12 cellular contexts compared by ENCODE assay signal in genomic region chr11:10683429-10683828, GRCh38. TPM values are rescaled to one million over a fixed set of nuclear protein-coding genes. Genes with fewer than 3 reads are reported as not detected.
DNase-seq lines count a peak whose midpoint lies in the region; ATAC-seq and TF ChIP-seq lines count a peak whose summit lies in the region.
"Had no signal": no experiment of that assay in that cellular context is flagged by ENCODE, and none has a peak within 500 bp of the region (broad histone marks: within the 10 kb centered on the region; RNA-seq: fewer than 3 reads in every experiment).

No MANE protein-coding gene starts in this region.

- H3K14ac ChIP-seq in IMR-90 (replicated peaks; ENCODE audit: low read depth, low read length) (peak overlapping the region; percentile 20), mesenchymal stem cell (ENCODE audit: low read length in 2 of 2) (peak overlapping the region in 1 of 2 experiments; percentile 48)

- peaks cover 9% of the 10 kb centered on the region; the same call in 1 of the 2 replicates for H4K20me1 ChIP-seq in IMR-90 (ENCODE audit: insufficient read depth, low read length)

- peak overlapping the region in 1 of 2 experiments; percentile 2; a peak in 1 of 4 replicates for H4K8ac ChIP-seq in IMR-90 (ENCODE audit: low read depth in 2 of 2, low read length in 2 of 2)
- H4K8ac ChIP-seq in mesenchymal stem cell (ENCODE audit: low read length): no peak overlapping the region

- H3K23ac ChIP-seq in IMR-90 (ENCODE audit: low read depth, low read length) (peak overlapping the region; percentile 29; the same call in 1 of the 2 replicates), mesenchymal stem cell (ENCODE audit: low read length in 2 of 2) (no peak overlapping the region)

- H3K27me3 ChIP-seq in IMR-90 (ENCODE audit: control insufficient read depth, insufficient read depth, low read length): no peaks in the 10 kb centered on the region
- H3K27me3 ChIP-seq in esophagus muscularis mucosa: no peaks in the 10 kb centered on the region
- H3K27me3 ChIP-seq in mesenchymal stem cell (ENCODE audit: control insufficient read depth in 1 of 2, insufficient read depth in 1 of 2, low read length in 2 of 2): no peaks in the 10 kb centered on the region
- no peaks in the 10 kb centered on the region for H3K27me3 ChIP-seq in vagina
- H3K27me3 ChIP-seq in stomach: no peaks in the 10 kb centered on the region

- H2BK120ac ChIP-seq in IMR-90 (ENCODE audit: low read depth, low read length) (no peak overlapping the region), mesenchymal stem cell (ENCODE audit: low read depth, low read length) (no peak overlapping the region)

- H4K91ac ChIP-seq in IMR-90 (ENCODE audit: insufficient read depth, low read depth, low read length) (no peak overlapping the region), mesenchymal stem cell (ENCODE audit: low read length) (no peak overlapping the region)

- WGBS in IMR-90 (ENCODE audit: extremely low coverage in 2 of 2, insufficient read length in 1 of 2), 2 experiments: no CpG with 5 or more reads among the region's 1 CpG
- WGBS in esophagus muscularis mucosa: 59% methylated on average over 1 of the region's 1 CpG
- no CpG with 5 or more reads among the region's 1 CpG for WGBS in mesenchymal stem cell
- 56 to 68% (median 62%) methylated on average over 1 of the region's 1 CpG for WGBS in stomach, 5 donors

- dilution Hi-C loops in IMR-90 (cut with HindIII; ENCODE audit: low sequenced_read_pairs, unreplicated experiment): no loop called here

- no peak overlapping the region for H2AK9ac ChIP-seq in IMR-90 (replicated peaks; ENCODE audit: low read depth, low read length, poor library complexity)

- in situ Hi-C loops in IMR-90 (cut with MboI; ENCODE audit: low sequenced_read_pairs): no loop called here

- no TSS peak for BruUV-seq in IMR-90 (replicated peaks; lab: Mats Ljungman, UMichigan)

- H2BK20ac ChIP-seq in IMR-90 (ENCODE audit: low read depth, low read length): no peak overlapping the region

- no peak for ATAC-seq in IMR-90 (ENCODE audit: low read depth)

- H3K4ac ChIP-seq in IMR-90 (ENCODE audit: low read depth, low read length) (no peak overlapping the region; the same call in 1 of the 2 replicates), mesenchymal stem cell (ENCODE audit: low read depth in 1 of 2, low read length in 2 of 2) (no peak overlapping the region)

- TF ChIP-seq POLR2A in IMR-90 (IDR thresholded peaks at IDR 0.05; ENCODE audit: low read depth, low read length) (no peak), esophagus muscularis mucosa (IDR thresholded peaks at IDR 0.05; ENCODE audit: low read depth) (no peak), vagina (IDR thresholded peaks at IDR 0.05) (no peak), stomach (IDR thresholded peaks at IDR 0.05) (no peak)

- DNase-seq in IMR-90 (no peak), esophagus muscularis mucosa (ENCODE audit: extremely low spot score) (no peak), mesenchymal stem cell (no peak), vagina (ENCODE audit: extremely low spot score in 2 of 2) (no peak), mucosa of gallbladder (ENCODE audit: low spot score) (no peak), stomach (no peak), H4 (ENCODE audit: low spot score) (no peak)
- DNase-seq: C1 segment of cervical spinal cord; Calu3; CD4-positive, alpha-beta T cell; DMS79; EL had no signal

- peak overlapping the region; percentile 68; the same call in 1 of the 2 replicates for H4K5ac ChIP-seq in IMR-90 (ENCODE audit: low read depth, low read length)

- no peaks in the 10 kb centered on the region for H3K9me3 ChIP-seq in IMR-90 (ENCODE audit: control insufficient read depth, insufficient read depth, low read length)
- no peaks in the 10 kb centered on the region for H3K9me3 ChIP-seq in esophagus muscularis mucosa
- H3K9me3 ChIP-seq in mesenchymal stem cell (ENCODE audit: control insufficient read depth, low read length): no peaks in the 10 kb centered on the region
- no peaks in the 10 kb centered on the region for H3K9me3 ChIP-seq in vagina
- no peaks in the 10 kb centered on the region for H3K9me3 ChIP-seq in stomach

- H3K4me2 ChIP-seq in IMR-90 (ENCODE audit: low read depth, low read length): no peak overlapping the region
- no peak overlapping the region for H3K4me2 ChIP-seq in mesenchymal stem cell (ENCODE audit: low read length, poor library complexity, severe bottlenecking)

- CTCF ChIA-PET in IMR-90 (lab: Yijun Ruan, JAX): interaction anchor here (0.8 kb wide), 1 partner anchor 11 kb away, joined by 3 read pairs; no protein-coding TSS in a partner anchor

- H3K9me1 ChIP-seq in IMR-90 (ENCODE audit: insufficient read depth, low read length): peaks cover 32% of the 10 kb centered on the region

- POLR2A ChIA-PET in IMR-90 (lab: Charles Lee; ENCODE audit: unreplicated experiment): interaction anchor here (0.6 to 0.7 kb wide), 3 partner anchors 13 to 53 kb away, joined by 3 to 11 read pairs (median 4); no protein-coding TSS in a partner anchor

- H3K4me1 ChIP-seq in IMR-90 (ENCODE audit: control insufficient read depth, insufficient read depth, low read length): peaks cover 16% of the 10 kb centered on the region
- H3K4me1 ChIP-seq in esophagus muscularis mucosa: peaks cover 0 to 95% (median 79%) of the 10 kb centered on the region in 4 donors
- H3K4me1 ChIP-seq in mesenchymal stem cell (ENCODE audit: control insufficient read depth, insufficient read depth, low read depth, low read length): peaks cover 6% of the 10 kb centered on the region
- peaks cover 23% of the 10 kb centered on the region for H3K4me1 ChIP-seq in vagina
- peaks cover 0 to 22% (median 10%) of the 10 kb centered on the region in 4 donors for H3K4me1 ChIP-seq in stomach

- H2BK5ac ChIP-seq in IMR-90 (ENCODE audit: low read depth, low read length, poor library complexity, severe bottlenecking) (no peak overlapping the region), mesenchymal stem cell (ENCODE audit: low read depth, low read length, poor library complexity, severe bottlenecking) (no peak overlapping the region)

- H3K27ac ChIP-seq in IMR-90 (ENCODE audit: insufficient read depth, low read length): peak overlapping the region; percentile 1; the same call in 1 of the 2 replicates
- H3K27ac ChIP-seq in esophagus muscularis mucosa (replicated peaks in 1 of 4): peak overlapping the region; percentile 38 to 86 (median 74)
- H3K27ac ChIP-seq in mesenchymal stem cell (ENCODE audit: low read length, poor library complexity, severe bottlenecking): no peak overlapping the region
- H3K27ac ChIP-seq in vagina: peak overlapping the region; percentile 33
- H3K27ac ChIP-seq in stomach: peak overlapping the region in 1 of 5 donors; percentile 25

- H3K56ac ChIP-seq in IMR-90 (ENCODE audit: extremely low read depth, insufficient read depth, low read length): no peak overlapping the region

- H2BK15ac ChIP-seq in IMR-90 (ENCODE audit: low read depth, low read length): no peak overlapping the region
- H2BK15ac ChIP-seq in mesenchymal stem cell (ENCODE audit: low read depth, poor library complexity, severe bottlenecking): no peak overlapping the region

- H2BK12ac ChIP-seq in mesenchymal stem cell (ENCODE audit: low read length in 2 of 2): no peak overlapping the region

- no peak overlapping the region for H3K4me3 ChIP-seq in IMR-90 (ENCODE audit: insufficient read depth, low read depth, low read length)
- H3K4me3 ChIP-seq in esophagus muscularis mucosa: no peak overlapping the region
- no peak overlapping the region for H3K4me3 ChIP-seq in mesenchymal stem cell (ENCODE audit: insufficient read depth in 1 of 2, low read depth in 1 of 2, low read length in 2 of 2)
- no peak overlapping the region for H3K4me3 ChIP-seq in vagina
- H3K4me3 ChIP-seq in stomach: no peak overlapping the region

- TF ChIP-seq EP300 in esophagus muscularis mucosa (IDR thresholded peaks at IDR 0.05) (no peak), stomach (IDR thresholded peaks at IDR 0.05) (no peak)

- no peak overlapping the region for H2AFZ ChIP-seq in IMR-90 (replicated peaks; ENCODE audit: low read length, poor library complexity)
- no peak overlapping the region for H2AFZ ChIP-seq in mesenchymal stem cell (ENCODE audit: low read depth, low read length)

- H3K18ac ChIP-seq in IMR-90 (ENCODE audit: low read depth, low read length): no peak overlapping the region; the same call in 1 of the 2 replicates
- H3K18ac ChIP-seq in mesenchymal stem cell (ENCODE audit: low read depth in 1 of 2, low read length in 2 of 2): no peak overlapping the region

- intact Hi-C loops in IMR-90 (cut with micrococcal nuclease) (no loop called here), esophagus muscularis mucosa (cut with DNase I) (no loop called here), vagina (cut with DNase I) (no loop called here), stomach (cut with DNase I; ENCODE audit: low total_unique reads) (no loop called here)

- no peak overlapping the region for H3K9ac ChIP-seq in IMR-90 (ENCODE audit: low read depth, low read length)
- no peak overlapping the region for H3K9ac ChIP-seq in mesenchymal stem cell (ENCODE audit: low read length)

- H3K79me1 ChIP-seq in IMR-90 (ENCODE audit: low read depth in 1 of 2, low read length in 2 of 2) (peaks cover 37 to 79% of the 10 kb centered on the region in 2 experiments), mesenchymal stem cell (replicated peaks; ENCODE audit: low read length, poor library complexity, severe bottlenecking) (no peaks in the 10 kb centered on the region)

- H2AK5ac ChIP-seq in IMR-90 (ENCODE audit: low read depth, low read length) (no peak overlapping the region), mesenchymal stem cell (ENCODE audit: low read length, severe bottlenecking) (peak overlapping the region; percentile 74)

- H3K36me3 ChIP-seq in IMR-90 (ENCODE audit: control insufficient read depth, insufficient read depth, low read length) (peaks cover 44% of the 10 kb centered on the region), esophagus muscularis mucosa (peaks cover 0 to 27% (median 12%) of the 10 kb centered on the region in 4 donors), mesenchymal stem cell (ENCODE audit: control insufficient read depth in 1 of 2, insufficient read depth in 2 of 2, low read depth in 1 of 2, low read length in 2 of 2) (peaks cover 0 to 38% of the 10 kb centered on the region in 2 experiments), vagina (no peaks in the 10 kb centered on the region), stomach (peaks cover 0 to 13% (median 0%) of the 10 kb centered on the region in 4 donors)

- TF ChIP-seq CTCF in IMR-90 (conservative IDR thresholded peaks at IDR 0.05; ENCODE audit: low read depth, low read length) (no peak), esophagus muscularis mucosa (IDR thresholded peaks at IDR 0.05) (no peak), vagina (IDR thresholded peaks at IDR 0.05) (no peak), stomach (IDR thresholded peaks at IDR 0.05) (no peak)

- no peak for TF ChIP-seq RAD21 in IMR-90 (IDR thresholded peaks at IDR 0.05; ENCODE audit: low read length)

RNA-seq across cellular contexts. Expression of gene IRAG1, which starts 10.1 kb away (rescaled TPM):
- total RNA-seq in IMR-90 (2012; rRNA removed) (21.1 and 25.8 TPM in 2 replicates), esophagus muscularis mucosa (100 to 1,000 TPM; 205 to 338 (median 276) TPM), vagina (18.2 TPM), mucosa of gallbladder (112 TPM), stomach (10 to 100 TPM; 24.6 to 60.7 (median 40.3) TPM)
- polyA plus RNA-seq in IMR-90 (2012; rRNA removed) (17.6 and 19.4 TPM in 2 replicates), stomach (10 to 100 TPM; 12.7 to 17.2 (median 17.1) TPM)
- polyA plus RNA-seq in IMR-90 (2012; cell fraction: cytosol; rRNA removed): 8.5 and 8.6 TPM in 2 replicates
- 37.6 and 104 TPM in 2 replicates for polyA plus RNA-seq in IMR-90 (2012; cell fraction: nucleus; rRNA removed; ENCODE audit: low replicate concordance)
- polyA plus RNA-seq in mesenchymal stem cell (2013, experiment 1 of 2): 21.1 TPM
- polyA plus RNA-seq in mesenchymal stem cell (2013, experiment 2 of 2): 20.4 TPM
- 0.27 and 0.66 TPM in 2 replicates for total RNA-seq in H4 (2014; rRNA removed; shearing (Covaris generic))
- total RNA-seq: Calu3; CD4-positive, alpha-beta T cell had no signal

Comparison
In these comparisons a context has a peak if more than half of its experiments do, and no peak if none do; other contexts are left out.
1. RNA of gene IRAG1, which starts 10.1 kb away (total RNA-seq): 205 to 338 TPM in esophagus muscularis mucosa, 112 TPM in mucosa of gallbladder (single experiment), 24.6 to 60.7 TPM in stomach, 21.1 to 25.8 TPM in IMR-90 and 18.2 TPM in vagina (single experiment); 0.27 to 0.66 TPM in H4; every median in the first group is over 10 times any median in the second.